In the genomic region with DNA sequence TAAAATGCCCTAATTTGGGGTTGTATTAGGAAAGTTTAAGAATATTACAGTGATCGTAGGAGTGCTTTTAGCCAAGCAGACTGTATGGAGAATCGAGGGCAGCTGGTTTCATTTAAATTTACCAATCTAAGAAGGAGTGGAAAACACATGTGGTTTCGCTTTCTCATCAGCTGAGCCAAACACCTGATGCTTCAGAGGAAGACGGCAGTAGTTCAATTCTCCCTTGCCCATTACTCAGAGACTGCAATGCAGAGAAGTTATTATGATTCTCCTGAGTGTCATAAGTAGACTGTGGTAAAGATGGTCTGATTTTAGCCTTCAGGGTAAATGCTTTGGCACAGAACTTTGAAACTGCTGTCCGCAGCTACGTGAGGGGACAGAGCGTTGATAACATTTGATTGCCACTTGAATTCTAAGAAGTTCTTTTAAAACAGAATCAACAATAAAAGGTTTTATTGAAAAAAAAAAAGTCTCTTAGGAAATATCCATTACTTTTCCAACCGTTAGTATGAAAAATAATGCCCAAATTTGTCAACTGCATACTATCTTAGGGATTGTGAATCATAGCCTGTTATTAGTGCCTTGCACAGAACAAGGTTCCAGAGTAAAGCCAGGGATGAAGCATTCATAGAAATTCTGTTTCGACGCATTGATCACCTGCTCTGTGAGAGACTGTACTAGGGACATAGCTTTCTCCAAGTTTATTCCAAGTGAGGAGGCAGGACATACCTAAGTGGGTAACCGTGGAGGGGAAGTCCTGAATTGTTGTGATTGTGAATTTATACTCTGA, we compare ENCODE assay signal across 9 cellular contexts. TPM values are rescaled to one million over a fixed set of nuclear protein-coding genes. Genes with fewer than 3 reads are reported as not detected.
DNase-seq lines count a peak whose midpoint lies in the region; ATAC-seq, FAIRE-seq and TF ChIP-seq lines count a peak whose summit lies in the region.
"Had no signal": no experiment of that assay in that cellular context is flagged by ENCODE, and none has a peak within 500 bp of the region (broad histone marks: within the 10 kb centered on the region; RNA-seq: fewer than 3 reads in every experiment).

No MANE protein-coding gene starts in this region.

- peaks cover 67% of the 10 kb centered on the region for H3K4me1 Mint-ChIP-seq in activated naive CD8-positive, alpha-beta T cell (ENCODE audit: low read depth)

- H3K4me2 ChIP-seq in keratinocyte (ENCODE audit: control insufficient read depth, extremely low read depth, insufficient read depth, low read depth, low read length), result peak overlapping the region; percentile 78

- no peak for TF ChIP-seq POLR2A in transverse colon (IDR thresholded peaks at IDR 0.05)

- H3K9ac ChIP-seq in keratinocyte (ENCODE audit: control insufficient read depth, extremely low read depth, insufficient read depth, low read length), result peak overlapping the region; percentile 66

- no peak overlapping the region for H2AFZ ChIP-seq in keratinocyte (ENCODE audit: control insufficient read depth, low read length)

- H3K79me2 ChIP-seq in keratinocyte (ENCODE audit: control insufficient read depth, insufficient read depth, low read length), result no peaks in the 10 kb centered on the region

- in situ Hi-C loops in transverse colon (cut with MboI; ENCODE audit: low pct_ligation_motif_present in 1 of 4, low pct_unique_long_range_greater_than_20kb in 1 of 4, low sequenced_read_pairs in 3 of 4), result loop anchor here (10.0 to 25.0 kb wide), 4 partner anchors 143 to 423 kb away; partner anchors contain the start of gene MEF2A (in 1 of the 4)

- H3K27me3 Mint-ChIP-seq in activated naive CD8-positive, alpha-beta T cell, result no peaks in the 10 kb centered on the region

- no peaks in the 10 kb centered on the region for H4K20me1 ChIP-seq in keratinocyte (ENCODE audit: control insufficient read depth, extremely low read depth, insufficient read depth, low read length)

- FAIRE-seq in keratinocyte (lab: Jason Lieb, UNC), result peak; percentile 60

- H3K4me3 ChIP-seq in heart right ventricle (no peak overlapping the region), keratinocyte (ENCODE audit: control insufficient read depth in 2 of 3, extremely low read depth in 1 of 3, insufficient read depth in 2 of 3, low read depth in 1 of 3, low read length in 3 of 3) (peak overlapping the region in 2 of 3 experiments; percentile 6 to 46), transverse colon (no peak overlapping the region)
- H3K4me3 ChIP-seq: MG63 had no signal

- peak overlapping the region; percentile 82 for H3K4me3 Mint-ChIP-seq in activated naive CD8-positive, alpha-beta T cell

- H3K27ac ChIP-seq in heart right ventricle, result peak overlapping the region; percentile 47 to 87 (median 70)
- peak overlapping the region; percentile 72 for H3K27ac ChIP-seq in keratinocyte (ENCODE audit: control insufficient read depth, insufficient read depth, low read length)
- H3K27ac ChIP-seq in transverse colon, result peak overlapping the region; percentile 27 to 57 (median 40)

- DNase-seq in heart right ventricle (no peak), Right ventricle myocardium inferior (ENCODE audit: missing footprints) (no peak), keratinocyte (ENCODE audit: low read depth, low spot score) (no peak), transverse colon (no peak), GF-D8 (lab: John Stamatoyannopoulos, UW) (no peak), NCI-H2029 treated with DMSO at 0.1 percent for 48 hours (lab: John Stamatoyannopoulos, UW) (no peak)

- dilution Hi-C loops in keratinocyte (cut with MboI; ENCODE audit: extremely low pct_ligation_motif_present, low sequenced_read_pairs), result no loop called here

- H3K36me3 Mint-ChIP-seq in activated naive CD8-positive, alpha-beta T cell, result peaks cover 7% of the 10 kb centered on the region

- intact Hi-C loops in heart right ventricle (cut with DNase I), result loop anchor here in 9 of 10 donors (2.0 to 10.0 kb wide), 10 partner anchors 140 to 425 kb away; partner anchors contain the start of gene MEF2A (in 3 of the 9)
- intact Hi-C loops in Right ventricle myocardium inferior (cut with DNase I), result loop anchor here (5.0 kb wide), 1 partner anchor 365 kb away; no protein-coding TSS in a partner anchor
- intact Hi-C loops in transverse colon (cut with DNase I; ENCODE audit: low total_unique reads), result loop anchor here (10.0 kb wide), 1 partner anchor 413 kb away; no protein-coding TSS in a partner anchor

- H3K4me1 ChIP-seq in heart right ventricle (peaks cover 12 to 88% (median 72%) of the 10 kb centered on the region in 9 donors), keratinocyte (ENCODE audit: control insufficient read depth, extremely low read depth, insufficient read depth, low read length) (peaks cover 36% of the 10 kb centered on the region), transverse colon (peaks cover 12 to 47% (median 27%) of the 10 kb centered on the region in 4 donors)

- H3K27me3 ChIP-seq in heart right ventricle (no peaks in the 10 kb centered on the region), keratinocyte (ENCODE audit: control insufficient read depth, extremely low read depth, insufficient read depth, low read length) (no peaks in the 10 kb centered on the region), transverse colon (no peaks in the 10 kb centered on the region)
- H3K27me3 ChIP-seq: MG63 had no signal

- ATAC-seq in heart right ventricle (peak in 4 of 8 donors; percentile 15 to 22 (median 19)), Right ventricle myocardium inferior (no peak), HG02938 (IDR thresholded peaks at IDR 0.05; ENCODE audit: unreplicated experiment) (no peak)

- H3K36me3 ChIP-seq in heart right ventricle (peaks cover 0 to 48% (median 19%) of the 10 kb centered on the region in 9 donors), keratinocyte (ENCODE audit: control insufficient read depth in 2 of 2, extremely low read depth in 1 of 2, insufficient read depth in 2 of 2, low read length in 2 of 2) (peaks cover 13 to 17% of the 10 kb centered on the region in 2 experiments), transverse colon (peaks cover 0 to 16% (median 3%) of the 10 kb centered on the region in 4 donors)

- WGBS in heart right ventricle, 2 donors, result 35 to 40% methylated on average over 11 of the region's 11 CpGs
- 66 to 76% methylated on average over 10 to 11 of the region's 11 CpGs for WGBS in transverse colon (ENCODE audit: low coverage in 1 of 2), 2 donors

- TF ChIP-seq EP300 in transverse colon (IDR thresholded peaks at IDR 0.05; ENCODE audit: low read depth), result no peak

- H3K9me3 Mint-ChIP-seq in activated naive CD8-positive, alpha-beta T cell (ENCODE audit: low read depth), result no peaks in the 10 kb centered on the region

- H3K9me3 ChIP-seq in heart right ventricle (no peaks in the 10 kb centered on the region), keratinocyte (ENCODE audit: control insufficient read depth, low read depth, low read length) (no peaks in the 10 kb centered on the region), transverse colon (no peaks in the 10 kb centered on the region)
- H3K9me3 ChIP-seq: MG63 had no signal

- H3K27ac Mint-ChIP-seq in activated naive CD8-positive, alpha-beta T cell, result peak overlapping the region; percentile 91

- no peak for TF ChIP-seq CTCF in heart right ventricle (IDR thresholded peaks at IDR 0.05)
- no peak for TF ChIP-seq CTCF in keratinocyte (optimal IDR thresholded peaks at IDR 0.05 in 1 of 3, IDR thresholded peaks at IDR 0.05 in 1 of 3, conservative IDR thresholded peaks at IDR 0.05 in 1 of 3; ENCODE audit: extremely low read depth in 1 of 3, insufficient read depth in 2 of 3, low read length in 3 of 3)
- TF ChIP-seq CTCF in transverse colon (IDR thresholded peaks at IDR 0.05), result no peak

- no peaks in the 10 kb centered on the region for H3K9me1 ChIP-seq in keratinocyte (ENCODE audit: control insufficient read depth, extremely low read depth, insufficient read depth, low read length)

RNA-seq across cellular contexts. Expression of gene LYSMD4, which starts 25.6 kb away (rescaled TPM):
- total RNA-seq in heart right ventricle, result 10 to 100 TPM in 8 of 10 donors, 1 to 10 TPM in 2; 7.0 to 13.4 (median 11.9) TPM
- 10 to 100 TPM in 1 of 2 donors, 1 to 10 TPM in 1; 6.4 to 16.7 TPM for polyA plus RNA-seq in heart right ventricle
- total RNA-seq in Right ventricle myocardium inferior, result 9.3 TPM
- 7.3 to 8.9 TPM (median 8.5 TPM) in 3 replicates for polyA plus RNA-seq in keratinocyte
- 1.6 TPM for polyA plus RNA-seq in keratinocyte (2011; ENCODE audit: low read depth)
- 3.8 and 5.5 TPM in 2 replicates for polyA plus RNA-seq in keratinocyte (2011; cell fraction: cytosol; rRNA removed)
- 21.3 and 23.2 TPM in 2 replicates for polyA plus RNA-seq in keratinocyte (2011; cell fraction: nucleus; rRNA removed)
- 6.8 and 7.0 TPM in 2 replicates for polyA plus RNA-seq in keratinocyte (2012; ENCODE audit: low replicate concordance)
- 4.5 to 5.8 TPM (median 5.1 TPM) in 3 replicates for polyA minus RNA-seq in keratinocyte
- polyA minus RNA-seq in keratinocyte (2011; cell fraction: cytosol; rRNA and poly(A)+ RNA removed), result 5.9 TPM
- 4.5 and 8.4 TPM in 2 replicates for polyA minus RNA-seq in keratinocyte (2011; cell fraction: nucleus; rRNA and poly(A)+ RNA removed)
- 10 to 100 TPM in 3 of 4 donors, 1 to 10 TPM in 1; 1.5 to 19.2 (median 15.5) TPM for total RNA-seq in transverse colon

Comparison
In these comparisons a context has a peak if more than half of its experiments do, and no peak if none do; other contexts are left out.
1. H3K4me3 ChIP-seq: peak in keratinocyte (2 of 3); none in heart right ventricle (0 of 10) and transverse colon (0 of 4).
2. Peak in every context shown above with its lines, with median percentiles within 50 percentile points of each other: H3K27ac ChIP-seq.